21 cellular contexts compared by ENCODE assay signal in the genomic region with DNA sequence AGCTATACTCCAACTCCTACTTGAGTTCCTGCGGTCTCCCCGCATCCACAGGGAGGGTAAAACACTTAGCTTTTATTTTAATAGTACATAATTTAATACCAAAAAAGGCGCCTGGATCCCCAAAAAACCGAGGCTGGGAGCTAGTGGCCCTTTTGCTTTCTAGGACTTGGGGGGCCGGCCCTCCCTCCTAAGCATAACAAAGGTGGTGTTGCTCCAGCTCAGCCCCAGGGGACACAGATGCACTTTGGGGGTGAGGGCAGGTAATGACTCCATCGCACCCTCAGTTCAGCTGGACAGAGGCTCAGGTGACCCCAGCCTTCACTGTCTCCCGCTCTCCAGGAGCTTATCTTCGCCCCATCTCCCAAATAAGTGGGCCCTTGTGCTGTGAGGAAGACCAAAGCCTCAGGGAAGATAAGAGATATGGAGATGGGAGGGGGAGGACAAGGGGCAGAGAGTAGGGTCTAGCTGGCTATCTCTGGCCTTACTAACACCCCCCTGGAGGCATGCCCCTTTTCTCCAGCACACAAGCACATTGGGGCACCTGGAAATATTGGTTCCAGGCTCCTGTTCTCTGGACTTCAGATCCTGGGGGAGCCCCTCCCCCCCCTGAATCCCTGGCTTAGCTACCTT. TPM values are rescaled to one million over a fixed set of nuclear protein-coding genes. Genes with fewer than 3 reads are reported as not detected.
A peak's percentile ranks its signal among the peaks of the same experiment; 100 is the strongest.
DNase-seq lines count a peak whose midpoint lies in the region; ATAC-seq and TF ChIP-seq lines count a peak whose summit lies in the region.
"Had no signal": no experiment of that assay in that cellular context is flagged by ENCODE, and none has a peak within 500 bp of the region (broad histone marks: within the 10 kb centered on the region; RNA-seq: fewer than 3 reads in every experiment).

No MANE protein-coding gene starts in this region.

- H4K20me1 ChIP-seq in IMR-90 (ENCODE audit: insufficient read depth, low read length) (peaks cover 1% of the 10 kb centered on the region; the same call in 1 of the 2 replicates), hepatocyte (ENCODE audit: insufficient read depth, poor library complexity, severe bottlenecking) (peaks cover 10% of the 10 kb centered on the region), neural progenitor cell (ENCODE audit: low read depth) (peaks cover 22% of the 10 kb centered on the region)

- H3K9me3 Mint-ChIP-seq in CD4-positive, alpha-beta T cell, result no peaks in the 10 kb centered on the region
- no peaks in the 10 kb centered on the region for H3K9me3 Mint-ChIP-seq in neural progenitor cell
- H3K9me3 Mint-ChIP-seq: CD4-positive, alpha-beta memory T cell; naive thymus-derived CD8-positive, alpha-beta T cell had no signal

- H3K27me3 Mint-ChIP-seq in CD4-positive, alpha-beta T cell, result no peaks in the 10 kb centered on the region
- H3K27me3 Mint-ChIP-seq in neural progenitor cell (ENCODE audit: insufficient read depth, low read depth), result peaks cover 7% of the 10 kb centered on the region
- H3K27me3 Mint-ChIP-seq: CD4-positive, alpha-beta memory T cell; naive thymus-derived CD8-positive, alpha-beta T cell had no signal

- H3K4me2 ChIP-seq in IMR-90 (ENCODE audit: low read depth, low read length) (no peak overlapping the region), hepatocyte (peak overlapping the region; percentile 64), neural progenitor cell (peak overlapping the region; percentile 87)

- H3K9me1 ChIP-seq in IMR-90 (ENCODE audit: insufficient read depth, low read length), result peaks cover 3% of the 10 kb centered on the region; the same call in 1 of the 2 replicates

- no peak overlapping the region for H3K4me3 ChIP-seq in IMR-90 (ENCODE audit: insufficient read depth, low read depth, low read length)
- no peak overlapping the region for H3K4me3 ChIP-seq in hepatocyte
- H3K4me3 ChIP-seq in neural progenitor cell, result peak overlapping the region; percentile 30
- no peak overlapping the region for H3K4me3 ChIP-seq in tibial artery
- H3K4me3 ChIP-seq: MG63, thyroid gland had no signal

- H3K9ac ChIP-seq in IMR-90 (ENCODE audit: low read depth, low read length) (no peak overlapping the region), neural progenitor cell (no peak overlapping the region)

- no peak overlapping the region for H2BK120ac ChIP-seq in IMR-90 (ENCODE audit: low read depth, low read length)

- H4K5ac ChIP-seq in IMR-90 (ENCODE audit: low read depth, low read length), result no peak overlapping the region

- no peak overlapping the region for H2AK5ac ChIP-seq in IMR-90 (ENCODE audit: low read depth, low read length)

- no peak overlapping the region for H3K4ac ChIP-seq in IMR-90 (ENCODE audit: low read depth, low read length)

- H3K18ac ChIP-seq in IMR-90 (ENCODE audit: low read depth, low read length), result no peak overlapping the region

- DNase-seq in CD4-positive, alpha-beta T cell, result no peak
- DNase-seq in IMR-90 (no peak), hepatocyte (ENCODE audit: low spot score) (no peak), neural progenitor cell (ENCODE audit: low spot score) (no peak), activated gamma-delta T cell treated with Interleukin-2 at 50 U/mL for 16 hours (no peak), GM10248 (ENCODE audit: extremely low spot score) (no peak), tibial artery (no peak)
- DNase-seq: activated CD4-positive, alpha-beta T cell treated with anti-CD3 and anti-CD28 coated beads for 4 hours; GF-D8; HCEC 1CT; naive thymus-derived CD8-positive, alpha-beta T cell; Right ventricle myocardium superior; stimulated activated CD4-positive, alpha-beta T cell treated with anti-CD3 and anti-CD28 coated beads, Interleukin-1b, Interleukin-23, amount 100 ng/mL, for 48 hours; stimulated activated naive CD4-positive, alpha-beta T cell; SW 1271; thyroid gland had no signal

- BruUV-seq in IMR-90 (replicated peaks; lab: Mats Ljungman, UMichigan), result no TSS peak

- H2AFZ ChIP-seq in IMR-90 (replicated peaks; ENCODE audit: low read length, poor library complexity) (no peak overlapping the region), hepatocyte (no peak overlapping the region), neural progenitor cell (replicated peaks) (peak overlapping the region; percentile 84)

- no peak for TF ChIP-seq POLR2A in IMR-90 (IDR thresholded peaks at IDR 0.05; ENCODE audit: low read depth, low read length)

- intact Hi-C loops in CD4-positive, alpha-beta T cell (cut with DNase I, micrococcal nuclease), result loop anchor here (5.0 kb wide), 3 partner anchors 37 to 437 kb away; partner anchors contain the start of gene SUMO2 (in 1 of the 2)
- intact Hi-C loops in IMR-90 (cut with micrococcal nuclease) (loop anchor here (5.0 kb wide), 1 partner anchor 97 kb away; no protein-coding TSS in a partner anchor), tibial artery (cut with DNase I; ENCODE audit: low total_unique reads) (loop anchor here (2.0 kb wide), 1 partner anchor 119 kb away; no protein-coding TSS in a partner anchor)

- H4K8ac ChIP-seq in IMR-90 (ENCODE audit: low read depth in 2 of 2, low read length in 2 of 2), result no peak overlapping the region

- H4K91ac ChIP-seq in IMR-90 (ENCODE audit: insufficient read depth, low read depth, low read length), result no peak overlapping the region

- no peak overlapping the region for H2BK20ac ChIP-seq in IMR-90 (ENCODE audit: low read depth, low read length)

- ATAC-seq in CD4-positive, alpha-beta T cell (ENCODE audit: poor library complexity), result no peak
- ATAC-seq in IMR-90 (ENCODE audit: low read depth) (no peak), GM21526 (IDR thresholded peaks at IDR 0.05; ENCODE audit: low FRiP score, unreplicated experiment) (no peak)
- ATAC-seq: naive thymus-derived CD8-positive, alpha-beta T cell had no signal

- no peaks in the 10 kb centered on the region for H3K27me3 ChIP-seq in CD4-positive, alpha-beta T cell (ENCODE audit: control insufficient read depth, insufficient read depth, low read length)
- H3K27me3 ChIP-seq in IMR-90 (ENCODE audit: control insufficient read depth, insufficient read depth, low read length) (no peaks in the 10 kb centered on the region; the same call in 1 of the 2 replicates), hepatocyte (no peaks in the 10 kb centered on the region), neural progenitor cell (no peaks in the 10 kb centered on the region), tibial artery (peaks cover 0 to 25% of the 10 kb centered on the region in 2 donors)
- H3K27me3 ChIP-seq: MG63, thyroid gland had no signal

- peaks cover 3 to 7% of the 10 kb centered on the region in 2 experiments; a peak in 1 of 4 replicates for H3K79me1 ChIP-seq in IMR-90 (ENCODE audit: low read depth in 1 of 2, low read length in 2 of 2)

- H3K4me3 Mint-ChIP-seq in CD4-positive, alpha-beta T cell, result peak overlapping the region; percentile 51
- H3K4me3 Mint-ChIP-seq in neural progenitor cell, result no peak overlapping the region

- H3K9me3 ChIP-seq in CD4-positive, alpha-beta T cell (ENCODE audit: control insufficient read depth, low read length), result no peaks in the 10 kb centered on the region
- H3K9me3 ChIP-seq in IMR-90 (ENCODE audit: control insufficient read depth, insufficient read depth, low read length), result no peaks in the 10 kb centered on the region
- H3K9me3 ChIP-seq in hepatocyte (ENCODE audit: low read depth), result no peaks in the 10 kb centered on the region
- H3K9me3 ChIP-seq in neural progenitor cell (ENCODE audit: low read depth), result no peaks in the 10 kb centered on the region
- no peaks in the 10 kb centered on the region for H3K9me3 ChIP-seq in tibial artery
- H3K9me3 ChIP-seq: MG63, thyroid gland had no signal

- peak overlapping the region; percentile 51 for H3K27ac Mint-ChIP-seq in CD4-positive, alpha-beta T cell
- H3K27ac Mint-ChIP-seq in neural progenitor cell, result no peak overlapping the region

- CTCF ChIA-PET in CD4-positive, alpha-beta T cell (lab: Charles Lee), result interaction anchor here (1.0 to 4.2 kb wide), 6 partner anchors 9 to 212 kb away, joined by 4 to 39 read pairs (median 20); partner anchors contain the start of gene RAB37
- CTCF ChIA-PET in IMR-90 (lab: Yijun Ruan, JAX), result interaction anchor here (0.8 to 1.9 kb wide), 8 partner anchors 10 to 128 kb away, joined by 3 to 5 read pairs (median 3); partner anchors contain the start of genes FDXR and NAT9
- CTCF ChIA-PET in GM10248 (lab: Yijun Ruan, JAX), result interaction anchor here (0.7 to 4.4 kb wide), 25 partner anchors 8 to 216 kb away, joined by 3 to 88 read pairs (median 6); partner anchors contain the start of genes FDXR, NAT9 and RAB37

- H3K36me3 ChIP-seq in IMR-90 (ENCODE audit: control insufficient read depth, insufficient read depth, low read length) (no peaks in the 10 kb centered on the region), hepatocyte (replicated peaks; ENCODE audit: insufficient read depth, low read depth) (no peaks in the 10 kb centered on the region), neural progenitor cell (no peaks in the 10 kb centered on the region), tibial artery (no peaks in the 10 kb centered on the region)
- H3K36me3 ChIP-seq: thyroid gland had no signal

- H3K36me3 Mint-ChIP-seq in CD4-positive, alpha-beta T cell (ENCODE audit: low read depth), result peaks cover 10% of the 10 kb centered on the region
- peaks cover 2% of the 10 kb centered on the region for H3K36me3 Mint-ChIP-seq in neural progenitor cell

- H3K9me2 ChIP-seq in hepatocyte (replicated peaks; ENCODE audit: insufficient read depth), result no peaks in the 10 kb centered on the region

- peak overlapping the region; percentile 69 for H2AK9ac ChIP-seq in IMR-90 (replicated peaks; ENCODE audit: low read depth, low read length, poor library complexity)

- in situ Hi-C loops in IMR-90 (cut with MboI; ENCODE audit: low sequenced_read_pairs), result loop anchor here (10.0 kb wide), 1 partner anchor 209 kb away; no protein-coding TSS in a partner anchor

- peaks cover 34% of the 10 kb centered on the region for H3F3A ChIP-seq in neural progenitor cell (ENCODE audit: low read depth)

- H3K27ac ChIP-seq in CD4-positive, alpha-beta T cell (ENCODE audit: low read depth, low read length), result no peak overlapping the region
- H3K27ac ChIP-seq in IMR-90 (ENCODE audit: insufficient read depth, low read length) (no peak overlapping the region), hepatocyte (no peak overlapping the region), neural progenitor cell (no peak overlapping the region), tibial artery (peak overlapping the region in 1 of 2 donors; percentile 33)

- H3K4me1 Mint-ChIP-seq in CD4-positive, alpha-beta T cell (ENCODE audit: low read depth), result peaks cover 73% of the 10 kb centered on the region
- peaks cover 34% of the 10 kb centered on the region for H3K4me1 Mint-ChIP-seq in neural progenitor cell

- dilution Hi-C loops in IMR-90 (cut with HindIII; ENCODE audit: low sequenced_read_pairs, unreplicated experiment), result no loop called here

- H2BK5ac ChIP-seq in IMR-90 (ENCODE audit: low read depth, low read length, poor library complexity, severe bottlenecking), result no peak overlapping the region

- no peak overlapping the region for H3K23ac ChIP-seq in IMR-90 (ENCODE audit: low read depth, low read length)

- TF ChIP-seq RAD21 in IMR-90 (IDR thresholded peaks at IDR 0.05; ENCODE audit: low read length), result no peak

- POLR2A ChIA-PET in CD4-positive, alpha-beta T cell (lab: Charles Lee), result interaction anchor here (0.7 to 9.0 kb wide), 8 partner anchors 8 to 127 kb away, joined by 3 to 90 read pairs (median 10); partner anchors contain the start of genes FDXR, NAT9 and RAB37
- POLR2A ChIA-PET in IMR-90 (lab: Charles Lee; ENCODE audit: unreplicated experiment), result interaction anchor here (0.6 kb wide), 1 partner anchor 13 kb away, joined by 4 read pairs; no protein-coding TSS in a partner anchor
- POLR2A ChIA-PET in GM10248 (lab: Yijun Ruan, JAX), result no interaction called here

- H3K14ac ChIP-seq in IMR-90 (replicated peaks; ENCODE audit: low read depth, low read length), result no peak overlapping the region

- WGBS in IMR-90 (ENCODE audit: extremely low coverage in 2 of 2, insufficient read length in 1 of 2), 2 experiments, result no CpG with 5 or more reads among the region's 8 CpGs
- 83% methylated on average over 8 of the region's 8 CpGs for WGBS in hepatocyte (ENCODE audit: low lambda C conversion rate, missing lambda C conversion rate)

- H3K56ac ChIP-seq in IMR-90 (ENCODE audit: extremely low read depth, insufficient read depth, low read length), result no peak overlapping the region

- no peak for TF ChIP-seq CTCF in CD4-positive, alpha-beta T cell (IDR thresholded peaks at IDR 0.05)
- TF ChIP-seq CTCF in IMR-90 (conservative IDR thresholded peaks at IDR 0.05; ENCODE audit: low read depth, low read length), result no peak
- no peak for TF ChIP-seq CTCF in hepatocyte (IDR thresholded peaks at IDR 0.05; ENCODE audit: poor library complexity)
- TF ChIP-seq CTCF in neural progenitor cell (IDR thresholded peaks at IDR 0.05), result no peak
- TF ChIP-seq CTCF in GM10248 (IDR thresholded peaks at IDR 0.05; ENCODE audit: control extremely low read depth, extremely low read depth, low read depth, missing control alignments), result no peak
- TF ChIP-seq CTCF in tibial artery (IDR thresholded peaks at IDR 0.05), result no peak

- H3K79me2 ChIP-seq in hepatocyte (peaks cover 24% of the 10 kb centered on the region), neural progenitor cell (ENCODE audit: low read depth) (peaks cover 22% of the 10 kb centered on the region)

- H3K4me1 ChIP-seq in IMR-90 (ENCODE audit: control insufficient read depth, insufficient read depth, low read length), result peaks cover 11% of the 10 kb centered on the region; the same call in 1 of the 2 replicates
- peaks cover 35% of the 10 kb centered on the region for H3K4me1 ChIP-seq in hepatocyte (ENCODE audit: insufficient read depth)
- H3K4me1 ChIP-seq in neural progenitor cell, result peaks cover 40% of the 10 kb centered on the region
- peaks cover 0 to 29% (median 26%) of the 10 kb centered on the region in 4 donors for H3K4me1 ChIP-seq in tibial artery

- no peak overlapping the region for H2BK15ac ChIP-seq in IMR-90 (ENCODE audit: low read depth, low read length)

RNA-seq across cellular contexts. Expression of gene NHERF1, which starts 2.8 kb away (rescaled TPM):
- total RNA-seq in CD4-positive, alpha-beta T cell, result 10 to 100 TPM; 68.4 to 72.4 TPM
- total RNA-seq in IMR-90 (2012; rRNA removed), result 3.3 and 3.8 TPM in 2 replicates
- polyA plus RNA-seq in IMR-90 (2012; rRNA removed), result 11.8 and 14.5 TPM in 2 replicates
- polyA plus RNA-seq in IMR-90 (2012; cell fraction: cytosol; rRNA removed), result 12.1 and 16.9 TPM in 2 replicates
- polyA plus RNA-seq in IMR-90 (2012; cell fraction: nucleus; rRNA removed; ENCODE audit: low replicate concordance), result 8.0 and 9.1 TPM in 2 replicates
- total RNA-seq in hepatocyte, result 263 and 269 TPM in 2 replicates
- 712 and 763 TPM in 2 replicates for polyA plus RNA-seq in hepatocyte
- total RNA-seq in neural progenitor cell (ENCODE audit: low replicate concordance), result 27.1 and 63.8 TPM in 2 replicates

RNA-seq across cellular contexts. Expression of gene RAB37, which starts 8.6 kb away (rescaled TPM):
- 10 to 100 TPM; 19.0 to 21.1 TPM for total RNA-seq in CD4-positive, alpha-beta T cell
- not detected in 2 replicates for total RNA-seq in IMR-90 (2012; rRNA removed)
- polyA plus RNA-seq in IMR-90 (2012; rRNA removed), result 0.19 TPM in 1 of 2 replicates, not detected in the other
- 0.09 and 0.10 TPM in 2 replicates for polyA plus RNA-seq in IMR-90 (2012; cell fraction: cytosol; rRNA removed)
- 0.12 and 0.16 TPM in 2 replicates for polyA plus RNA-seq in IMR-90 (2012; cell fraction: nucleus; rRNA removed; ENCODE audit: low replicate concordance)
- 5.9 and 6.1 TPM in 2 replicates for total RNA-seq in hepatocyte
- polyA plus RNA-seq in hepatocyte, result 7.0 and 11.8 TPM in 2 replicates
- total RNA-seq in neural progenitor cell (ENCODE audit: low replicate concordance), result 1.5 and 4.3 TPM in 2 replicates

RNA-seq across cellular contexts. Expression of gene NAT9, which starts 30.5 kb away (rescaled TPM):
- 10 to 100 TPM; 34.6 to 38.2 TPM for total RNA-seq in CD4-positive, alpha-beta T cell
- 25.8 and 48.9 TPM in 2 replicates for total RNA-seq in IMR-90 (2012; rRNA removed)
- polyA plus RNA-seq in IMR-90 (2012; rRNA removed), result 60.7 and 62.0 TPM in 2 replicates
- 37.4 and 41.6 TPM in 2 replicates for polyA plus RNA-seq in IMR-90 (2012; cell fraction: cytosol; rRNA removed)
- polyA plus RNA-seq in IMR-90 (2012; cell fraction: nucleus; rRNA removed; ENCODE audit: low replicate concordance), result 399 and 532 TPM in 2 replicates
- 28.6 and 29.2 TPM in 2 replicates for total RNA-seq in hepatocyte
- 34.8 and 62.9 TPM in 2 replicates for polyA plus RNA-seq in hepatocyte
- total RNA-seq in neural progenitor cell (ENCODE audit: low replicate concordance), result 68.9 and 75.3 TPM in 2 replicates

RNA-seq across cellular contexts. Expression of gene CD300LF, which starts 32.9 kb away (rescaled TPM):
- 1 to 10 TPM in 1 of 2 experiments, under 1 TPM in 1; 0.39 to 1.0 TPM for total RNA-seq in CD4-positive, alpha-beta T cell
- total RNA-seq in IMR-90 (2012; rRNA removed), result not detected in 2 replicates
- not detected in 2 replicates for polyA plus RNA-seq in IMR-90 (2012; rRNA removed)
- not detected in 2 replicates for polyA plus RNA-seq in IMR-90 (2012; cell fraction: cytosol; rRNA removed)
- not detected in 2 replicates for polyA plus RNA-seq in IMR-90 (2012; cell fraction: nucleus; rRNA removed; ENCODE audit: low replicate concordance)
- total RNA-seq in hepatocyte, result 0.32 TPM in 1 of 2 replicates, not detected in the other
- 0.44 and 0.85 TPM in 2 replicates for polyA plus RNA-seq in hepatocyte
- not detected in 2 replicates for total RNA-seq in neural progenitor cell (ENCODE audit: low replicate concordance)
- total RNA-seq: lung microvascular endothelial cell, OCI-LY7, Right ventricle myocardium superior, thyroid gland had no signal
- polyA plus RNA-seq: CD4-positive, alpha-beta memory T cell; naive thymus-derived CD8-positive, alpha-beta T cell had no signal
